ENCODE assay signal across 1 cellular context in genomic region chr19:43526884-43527859, GRCh38.
TF ChIP-seq lines count a peak whose summit lies in the region.

Gene ETHE1 (minus strand): TSS chr19:43527201. CDS start chr19:43527177, 24 bp downstream.

TF ChIP-seq in K562, 482 proteins besides CTCF, POLR2A, EP300 and RAD21 (continued from another document):
- TF ChIP-seq HMGXB4 (CRISPR knock-in tag; IDR thresholded peaks at IDR 0.05) (no peak), SETDB1 (IDR thresholded peaks at IDR 0.05; ENCODE audit: low read length) (no peak), KLF6 (CRISPR knock-in tag; IDR thresholded peaks at IDR 0.05; ENCODE audit: borderline replicate concordance) (no peak), ESRRA (IDR thresholded peaks at IDR 0.05; ENCODE audit: borderline replicate concordance, low read depth) (no peak), ZNF253 (CRISPR knock-in tag; conservative IDR thresholded peaks at IDR 0.05) (no peak), TAL1 (IDR thresholded peaks at IDR 0.05) (no peak), NR4A1 (CRISPR knock-in tag; IDR thresholded peaks at IDR 0.05) (0 out of 2 replicates have a peak, but pooled peaks have one; percentile 41), NR4A1 (tag; IDR thresholded peaks at IDR 0.05) (no peak), CC2D1A (IDR thresholded peaks at IDR 0.05) (no peak), CBFB (CRISPR knock-in tag; IDR thresholded peaks at IDR 0.05) (no peak), ZBTB1 (CRISPR knock-in tag; IDR thresholded peaks at IDR 0.05; ENCODE audit: borderline replicate concordance, low read depth) (no peak), BCOR (IDR thresholded peaks at IDR 0.05) (peak; percentile 79; the same call in 1 of the 2 replicates), GABPB1 (CRISPR knock-in tag; IDR thresholded peaks at IDR 0.05) (0 out of 2 replicates have a peak, but pooled peaks have one; percentile 16), ZNF143 (CRISPR knock-in tag; IDR thresholded peaks at IDR 0.05) (no peak), ZNF561 (CRISPR knock-in tag; conservative IDR thresholded peaks at IDR 0.05) (no peak), TOE1 (IDR thresholded peaks at IDR 0.05; ENCODE audit: borderline replicate concordance) (peak; percentile 85; the same call in 1 of the 2 replicates), TOE1 (CRISPR knock-in tag; IDR thresholded peaks at IDR 0.05; ENCODE audit: borderline replicate concordance, low read depth) (no peak), RAD51 (IDR thresholded peaks at IDR 0.05; ENCODE audit: borderline replicate concordance, low read depth) (no peak), L3MBTL2 (IDR thresholded peaks at IDR 0.05) (peak; percentile 93), PRDM10 (IDR thresholded peaks at IDR 0.05; ENCODE audit: partially characterized antibody) (no peak), XRCC3 (IDR thresholded peaks at IDR 0.05) (no peak), CTBP1 (IDR thresholded peaks at IDR 0.05; ENCODE audit: borderline replicate concordance) (no peak), NRF1 (conservative IDR thresholded peaks at IDR 0.05 in 1 of 2, IDR thresholded peaks at IDR 0.05 in 1 of 2) (peak; percentile 21 to 22; a peak in 2 of 4 replicates), MLLT1 (IDR thresholded peaks at IDR 0.05) (no peak), CBFA2T2 (conservative IDR thresholded peaks at IDR 0.05) (no peak), STAT5B (CRISPR knock-in tag; IDR thresholded peaks at IDR 0.05) (no peak), NFATC3 (IDR thresholded peaks at IDR 0.05) (no peak)
- TF ChIP-seq, protein P1, sequence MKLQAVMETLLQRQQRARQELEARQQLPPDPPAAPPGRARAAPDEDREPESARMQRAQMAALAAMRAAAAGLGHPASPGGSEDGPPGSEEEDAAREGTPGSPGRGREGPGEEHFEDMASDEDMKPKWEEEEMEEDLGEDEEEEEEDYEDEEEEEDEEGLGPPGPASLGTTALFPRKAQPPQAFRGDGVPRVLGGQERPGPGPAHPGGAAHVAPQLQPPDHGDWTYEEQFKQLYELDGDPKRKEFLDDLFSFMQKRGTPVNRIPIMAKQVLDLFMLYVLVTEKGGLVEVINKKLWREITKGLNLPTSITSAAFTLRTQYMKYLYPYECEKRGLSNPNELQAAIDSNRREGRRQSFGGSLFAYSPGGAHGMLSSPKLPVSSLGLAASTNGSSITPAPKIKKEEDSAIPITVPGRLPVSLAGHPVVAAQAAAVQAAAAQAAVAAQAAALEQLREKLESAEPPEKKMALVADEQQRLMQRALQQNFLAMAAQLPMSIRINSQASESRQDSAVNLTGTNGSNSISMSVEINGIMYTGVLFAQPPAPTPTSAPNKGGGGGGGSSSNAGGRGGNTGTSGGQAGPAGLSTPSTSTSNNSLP (IDR thresholded peaks at IDR 0.05; ENCODE audit: borderline replicate concordance, low read depth, low read length), result no peak
- TF ChIP-seq, protein P2, sequence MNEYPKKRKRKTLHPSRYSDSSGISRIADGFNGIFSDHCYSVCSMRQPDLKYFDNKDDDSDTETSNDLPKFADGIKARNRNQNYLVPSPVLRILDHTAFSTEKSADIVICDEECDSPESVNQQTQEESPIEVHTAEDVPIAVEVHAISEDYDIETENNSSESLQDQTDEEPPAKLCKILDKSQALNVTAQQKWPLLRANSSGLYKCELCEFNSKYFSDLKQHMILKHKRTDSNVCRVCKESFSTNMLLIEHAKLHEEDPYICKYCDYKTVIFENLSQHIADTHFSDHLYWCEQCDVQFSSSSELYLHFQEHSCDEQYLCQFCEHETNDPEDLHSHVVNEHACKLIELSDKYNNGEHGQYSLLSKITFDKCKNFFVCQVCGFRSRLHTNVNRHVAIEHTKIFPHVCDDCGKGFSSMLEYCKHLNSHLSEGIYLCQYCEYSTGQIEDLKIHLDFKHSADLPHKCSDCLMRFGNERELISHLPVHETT (CRISPR knock-in tag; conservative IDR thresholded peaks at IDR 0.05 in 1 of 2, IDR thresholded peaks at IDR 0.05 in 1 of 2), result no peak
- TF ChIP-seq, protein P3, sequence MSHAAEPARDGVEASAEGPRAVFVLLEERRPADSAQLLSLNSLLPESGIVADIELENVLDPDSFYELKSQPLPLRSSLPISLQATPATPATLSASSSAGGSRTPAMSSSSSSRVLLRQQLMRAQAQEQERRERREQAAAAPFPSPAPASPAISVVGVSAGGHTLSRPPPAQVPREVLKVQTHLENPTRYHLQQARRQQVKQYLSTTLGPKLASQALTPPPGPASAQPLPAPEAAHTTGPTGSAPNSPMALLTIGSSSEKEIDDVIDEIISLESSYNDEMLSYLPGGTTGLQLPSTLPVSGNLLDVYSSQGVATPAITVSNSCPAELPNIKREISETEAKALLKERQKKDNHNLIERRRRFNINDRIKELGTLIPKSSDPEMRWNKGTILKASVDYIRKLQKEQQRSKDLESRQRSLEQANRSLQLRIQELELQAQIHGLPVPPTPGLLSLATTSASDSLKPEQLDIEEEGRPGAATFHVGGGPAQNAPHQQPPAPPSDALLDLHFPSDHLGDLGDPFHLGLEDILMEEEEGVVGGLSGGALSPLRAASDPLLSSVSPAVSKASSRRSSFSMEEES (CRISPR knock-in tag; IDR thresholded peaks at IDR 0.05), result no peak
- TF ChIP-seq, protein P4, sequence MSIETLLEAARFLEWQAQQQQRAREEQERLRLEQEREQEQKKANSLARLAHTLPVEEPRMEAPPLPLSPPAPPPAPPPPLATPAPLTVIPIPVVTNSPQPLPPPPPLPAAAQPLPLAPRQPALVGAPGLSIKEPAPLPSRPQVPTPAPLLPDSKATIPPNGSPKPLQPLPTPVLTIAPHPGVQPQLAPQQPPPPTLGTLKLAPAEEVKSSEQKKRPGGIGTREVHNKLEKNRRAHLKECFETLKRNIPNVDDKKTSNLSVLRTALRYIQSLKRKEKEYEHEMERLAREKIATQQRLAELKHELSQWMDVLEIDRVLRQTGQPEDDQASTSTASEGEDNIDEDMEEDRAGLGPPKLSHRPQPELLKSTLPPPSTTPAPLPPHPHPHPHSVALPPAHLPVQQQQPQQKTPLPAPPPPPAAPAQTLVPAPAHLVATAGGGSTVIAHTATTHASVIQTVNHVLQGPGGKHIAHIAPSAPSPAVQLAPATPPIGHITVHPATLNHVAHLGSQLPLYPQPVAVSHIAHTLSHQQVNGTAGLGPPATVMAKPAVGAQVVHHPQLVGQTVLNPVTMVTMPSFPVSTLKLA (conservative IDR thresholded peaks at IDR 0.05), result peak in 1 of 2 experiments; percentile 49; a peak in 1 of 4 replicates
- TF ChIP-seq, protein P5, sequence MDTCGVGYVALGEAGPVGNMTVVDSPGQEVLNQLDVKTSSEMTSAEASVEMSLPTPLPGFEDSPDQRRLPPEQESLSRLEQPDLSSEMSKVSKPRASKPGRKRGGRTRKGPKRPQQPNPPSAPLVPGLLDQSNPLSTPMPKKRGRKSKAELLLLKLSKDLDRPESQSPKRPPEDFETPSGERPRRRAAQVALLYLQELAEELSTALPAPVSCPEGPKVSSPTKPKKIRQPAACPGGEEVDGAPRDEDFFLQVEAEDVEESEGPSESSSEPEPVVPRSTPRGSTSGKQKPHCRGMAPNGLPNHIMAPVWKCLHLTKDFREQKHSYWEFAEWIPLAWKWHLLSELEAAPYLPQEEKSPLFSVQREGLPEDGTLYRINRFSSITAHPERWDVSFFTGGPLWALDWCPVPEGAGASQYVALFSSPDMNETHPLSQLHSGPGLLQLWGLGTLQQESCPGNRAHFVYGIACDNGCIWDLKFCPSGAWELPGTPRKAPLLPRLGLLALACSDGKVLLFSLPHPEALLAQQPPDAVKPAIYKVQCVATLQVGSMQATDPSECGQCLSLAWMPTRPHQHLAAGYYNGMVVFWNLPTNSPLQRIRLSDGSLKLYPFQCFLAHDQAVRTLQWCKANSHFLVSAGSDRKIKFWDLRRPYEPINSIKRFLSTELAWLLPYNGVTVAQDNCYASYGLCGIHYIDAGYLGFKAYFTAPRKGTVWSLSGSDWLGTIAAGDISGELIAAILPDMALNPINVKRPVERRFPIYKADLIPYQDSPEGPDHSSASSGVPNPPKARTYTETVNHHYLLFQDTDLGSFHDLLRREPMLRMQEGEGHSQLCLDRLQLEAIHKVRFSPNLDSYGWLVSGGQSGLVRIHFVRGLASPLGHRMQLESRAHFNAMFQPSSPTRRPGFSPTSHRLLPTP (IDR thresholded peaks at IDR 0.05; ENCODE audit: borderline replicate concordance, extremely low read depth, insufficient read length), result no peak
